In the genomic region with DNA sequence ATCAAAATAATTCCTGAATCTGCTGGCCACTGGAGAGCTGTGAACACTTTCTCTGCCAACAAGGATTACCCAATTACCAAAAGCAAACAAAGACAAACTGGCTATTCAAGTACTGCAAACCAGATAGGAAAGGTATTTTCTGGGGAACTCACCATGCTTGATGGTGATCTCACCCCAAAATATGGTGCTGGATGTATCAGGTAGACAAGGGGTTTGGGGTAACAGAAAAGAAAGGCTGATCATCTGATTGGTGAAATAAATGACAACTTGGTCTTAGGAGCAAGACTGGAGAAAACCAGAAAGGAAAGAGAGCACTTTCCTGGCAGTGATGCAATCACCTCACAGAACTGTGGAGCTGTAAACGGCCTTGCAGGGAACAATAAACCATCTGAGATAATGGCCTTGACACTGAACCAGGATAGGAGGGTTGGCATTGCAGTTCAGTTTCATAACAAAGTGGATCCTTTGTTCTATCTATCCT, we compare ENCODE assay signal across 1 cellular context.
TF ChIP-seq lines count a peak whose summit lies in the region.

No MANE protein-coding gene starts in this region.

TF ChIP-seq in HepG2, 621 proteins besides CTCF, POLR2A, EP300 and RAD21 (continued from another document and continues in another):
- TF ChIP-seq, protein P1, sequence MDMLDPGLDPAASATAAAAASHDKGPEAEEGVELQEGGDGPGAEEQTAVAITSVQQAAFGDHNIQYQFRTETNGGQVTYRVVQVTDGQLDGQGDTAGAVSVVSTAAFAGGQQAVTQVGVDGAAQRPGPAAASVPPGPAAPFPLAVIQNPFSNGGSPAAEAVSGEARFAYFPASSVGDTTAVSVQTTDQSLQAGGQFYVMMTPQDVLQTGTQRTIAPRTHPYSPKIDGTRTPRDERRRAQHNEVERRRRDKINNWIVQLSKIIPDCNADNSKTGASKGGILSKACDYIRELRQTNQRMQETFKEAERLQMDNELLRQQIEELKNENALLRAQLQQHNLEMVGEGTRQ (IDR thresholded peaks at IDR 0.05; ENCODE audit: low read depth, low read length): no peak
- TF ChIP-seq, protein P1 (CRISPR knock-in tag; IDR thresholded peaks at IDR 0.05; ENCODE audit: borderline replicate concordance): no peak
- peak; percentile 87 for TF ChIP-seq KAT8 (CRISPR knock-in tag; IDR thresholded peaks at IDR 0.05)
- TF ChIP-seq ZBTB20 (CRISPR knock-in tag; IDR thresholded peaks at IDR 0.05; ENCODE audit: borderline replicate concordance, low read depth): peak; percentile 69; the same call in 1 of the 2 replicates
- peak; percentile 93 for TF ChIP-seq BCL6 (CRISPR knock-in tag; IDR thresholded peaks at IDR 0.05)
- TF ChIP-seq, protein P2, sequence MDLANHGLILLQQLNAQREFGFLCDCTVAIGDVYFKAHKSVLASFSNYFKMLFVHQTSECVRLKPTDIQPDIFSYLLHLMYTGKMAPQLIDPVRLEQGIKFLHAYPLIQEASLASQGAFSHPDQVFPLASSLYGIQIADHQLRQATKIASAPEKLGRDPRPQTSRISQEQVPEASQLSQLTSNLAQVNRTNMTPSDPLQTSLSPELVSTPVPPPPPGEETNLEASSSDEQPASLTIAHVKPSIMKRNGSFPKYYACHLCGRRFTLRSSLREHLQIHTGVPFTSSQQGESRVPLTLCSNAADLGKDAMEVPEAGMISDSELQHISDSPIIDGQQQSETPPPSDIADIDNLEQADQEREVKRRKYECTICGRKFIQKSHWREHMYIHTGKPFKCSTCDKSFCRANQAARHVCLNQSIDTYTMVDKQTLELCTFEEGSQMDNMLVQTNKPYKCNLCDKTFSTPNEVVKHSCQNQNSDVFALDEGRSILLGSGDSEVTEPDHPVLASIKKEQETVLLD (CRISPR knock-in tag; IDR thresholded peaks at IDR 0.05; ENCODE audit: low read depth): 0 out of 2 replicates have a peak, but pooled peaks have one; percentile 28
- TF ChIP-seq, protein P3, sequence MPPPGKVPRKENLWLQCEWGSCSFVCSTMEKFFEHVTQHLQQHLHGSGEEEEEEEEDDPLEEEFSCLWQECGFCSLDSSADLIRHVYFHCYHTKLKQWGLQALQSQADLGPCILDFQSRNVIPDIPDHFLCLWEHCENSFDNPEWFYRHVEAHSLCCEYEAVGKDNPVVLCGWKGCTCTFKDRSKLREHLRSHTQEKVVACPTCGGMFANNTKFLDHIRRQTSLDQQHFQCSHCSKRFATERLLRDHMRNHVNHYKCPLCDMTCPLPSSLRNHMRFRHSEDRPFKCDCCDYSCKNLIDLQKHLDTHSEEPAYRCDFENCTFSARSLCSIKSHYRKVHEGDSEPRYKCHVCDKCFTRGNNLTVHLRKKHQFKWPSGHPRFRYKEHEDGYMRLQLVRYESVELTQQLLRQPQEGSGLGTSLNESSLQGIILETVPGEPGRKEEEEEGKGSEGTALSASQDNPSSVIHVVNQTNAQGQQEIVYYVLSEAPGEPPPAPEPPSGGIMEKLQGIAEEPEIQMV (CRISPR knock-in tag; IDR thresholded peaks at IDR 0.05; ENCODE audit: low read depth): no peak
- TF ChIP-seq, protein P4, sequence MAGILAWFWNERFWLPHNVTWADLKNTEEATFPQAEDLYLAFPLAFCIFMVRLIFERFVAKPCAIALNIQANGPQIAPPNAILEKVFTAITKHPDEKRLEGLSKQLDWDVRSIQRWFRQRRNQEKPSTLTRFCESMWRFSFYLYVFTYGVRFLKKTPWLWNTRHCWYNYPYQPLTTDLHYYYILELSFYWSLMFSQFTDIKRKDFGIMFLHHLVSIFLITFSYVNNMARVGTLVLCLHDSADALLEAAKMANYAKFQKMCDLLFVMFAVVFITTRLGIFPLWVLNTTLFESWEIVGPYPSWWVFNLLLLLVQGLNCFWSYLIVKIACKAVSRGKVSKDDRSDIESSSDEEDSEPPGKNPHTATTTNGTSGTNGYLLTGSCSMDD (CRISPR knock-in tag; IDR thresholded peaks at IDR 0.05): no peak
- no peak for TF ChIP-seq GLI4 (CRISPR knock-in tag; IDR thresholded peaks at IDR 0.05; ENCODE audit: borderline replicate concordance)
- TF ChIP-seq ZNF546 (CRISPR knock-in tag; conservative IDR thresholded peaks at IDR 0.05): no peak
- TF ChIP-seq SNAPC2 (CRISPR knock-in tag; IDR thresholded peaks at IDR 0.05): 0 out of 2 replicates have a peak, but pooled peaks have one; percentile 73
- peak; percentile 79; the same call in 1 of the 2 replicates for TF ChIP-seq ZNF232 (CRISPR knock-in tag; IDR thresholded peaks at IDR 0.05; ENCODE audit: borderline replicate concordance)
- TF ChIP-seq, protein P5, sequence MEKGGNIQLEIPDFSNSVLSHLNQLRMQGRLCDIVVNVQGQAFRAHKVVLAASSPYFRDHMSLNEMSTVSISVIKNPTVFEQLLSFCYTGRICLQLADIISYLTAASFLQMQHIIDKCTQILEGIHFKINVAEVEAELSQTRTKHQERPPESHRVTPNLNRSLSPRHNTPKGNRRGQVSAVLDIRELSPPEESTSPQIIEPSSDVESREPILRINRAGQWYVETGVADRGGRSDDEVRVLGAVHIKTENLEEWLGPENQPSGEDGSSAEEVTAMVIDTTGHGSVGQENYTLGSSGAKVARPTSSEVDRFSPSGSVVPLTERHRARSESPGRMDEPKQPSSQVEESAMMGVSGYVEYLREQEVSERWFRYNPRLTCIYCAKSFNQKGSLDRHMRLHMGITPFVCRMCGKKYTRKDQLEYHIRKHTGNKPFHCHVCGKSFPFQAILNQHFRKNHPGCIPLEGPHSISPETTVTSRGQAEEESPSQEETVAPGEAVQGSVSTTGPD (CRISPR knock-in tag; IDR thresholded peaks at IDR 0.05): peak; percentile 81
- peak; percentile 94 for TF ChIP-seq HMG20A (CRISPR knock-in tag; IDR thresholded peaks at IDR 0.05; ENCODE audit: borderline replicate concordance)
- TF ChIP-seq, protein P6, sequence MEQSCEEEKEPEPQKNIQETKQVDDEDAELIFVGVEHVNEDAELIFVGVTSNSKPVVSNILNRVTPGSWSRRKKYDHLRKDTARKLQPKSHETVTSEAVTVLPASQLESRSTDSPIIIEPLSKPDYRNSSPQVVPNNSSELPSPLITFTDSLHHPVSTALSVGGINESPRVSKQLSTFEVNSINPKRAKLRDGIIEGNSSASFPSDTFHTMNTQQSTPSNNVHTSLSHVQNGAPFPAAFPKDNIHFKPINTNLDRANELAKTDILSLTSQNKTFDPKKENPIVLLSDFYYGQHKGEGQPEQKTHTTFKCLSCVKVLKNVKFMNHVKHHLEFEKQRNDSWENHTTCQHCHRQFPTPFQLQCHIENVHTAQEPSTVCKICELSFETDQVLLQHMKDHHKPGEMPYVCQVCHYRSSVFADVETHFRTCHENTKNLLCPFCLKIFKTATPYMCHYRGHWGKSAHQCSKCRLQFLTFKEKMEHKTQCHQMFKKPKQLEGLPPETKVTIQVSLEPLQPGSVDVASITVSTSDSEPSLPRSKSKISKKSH (CRISPR knock-in tag; IDR thresholded peaks at IDR 0.05; ENCODE audit: borderline replicate concordance): no peak
- TF ChIP-seq ZNF30 (CRISPR knock-in tag; IDR thresholded peaks at IDR 0.05): no peak
- no peak for TF ChIP-seq SNAI1 (CRISPR knock-in tag; IDR thresholded peaks at IDR 0.05; ENCODE audit: borderline replicate concordance)
- no peak for TF ChIP-seq ZNF781 (CRISPR knock-in tag; IDR thresholded peaks at IDR 0.05; ENCODE audit: borderline replicate concordance, not compliant biosample characterization)
- TF ChIP-seq, protein P7, sequence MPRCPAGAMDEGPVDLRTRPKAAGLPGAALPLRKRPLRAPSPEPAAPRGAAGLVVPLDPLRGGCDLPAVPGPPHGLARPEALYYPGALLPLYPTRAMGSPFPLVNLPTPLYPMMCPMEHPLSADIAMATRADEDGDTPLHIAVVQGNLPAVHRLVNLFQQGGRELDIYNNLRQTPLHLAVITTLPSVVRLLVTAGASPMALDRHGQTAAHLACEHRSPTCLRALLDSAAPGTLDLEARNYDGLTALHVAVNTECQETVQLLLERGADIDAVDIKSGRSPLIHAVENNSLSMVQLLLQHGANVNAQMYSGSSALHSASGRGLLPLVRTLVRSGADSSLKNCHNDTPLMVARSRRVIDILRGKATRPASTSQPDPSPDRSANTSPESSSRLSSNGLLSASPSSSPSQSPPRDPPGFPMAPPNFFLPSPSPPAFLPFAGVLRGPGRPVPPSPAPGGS (CRISPR knock-in tag; IDR thresholded peaks at IDR 0.05): no peak
- no peak for TF ChIP-seq ZNF746 (CRISPR knock-in tag; IDR thresholded peaks at IDR 0.05)
- TF ChIP-seq, protein P8, sequence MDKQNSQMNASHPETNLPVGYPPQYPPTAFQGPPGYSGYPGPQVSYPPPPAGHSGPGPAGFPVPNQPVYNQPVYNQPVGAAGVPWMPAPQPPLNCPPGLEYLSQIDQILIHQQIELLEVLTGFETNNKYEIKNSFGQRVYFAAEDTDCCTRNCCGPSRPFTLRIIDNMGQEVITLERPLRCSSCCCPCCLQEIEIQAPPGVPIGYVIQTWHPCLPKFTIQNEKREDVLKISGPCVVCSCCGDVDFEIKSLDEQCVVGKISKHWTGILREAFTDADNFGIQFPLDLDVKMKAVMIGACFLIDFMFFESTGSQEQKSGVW (CRISPR knock-in tag; IDR thresholded peaks at IDR 0.05; ENCODE audit: borderline replicate concordance): no peak
- TF ChIP-seq, protein P9, sequence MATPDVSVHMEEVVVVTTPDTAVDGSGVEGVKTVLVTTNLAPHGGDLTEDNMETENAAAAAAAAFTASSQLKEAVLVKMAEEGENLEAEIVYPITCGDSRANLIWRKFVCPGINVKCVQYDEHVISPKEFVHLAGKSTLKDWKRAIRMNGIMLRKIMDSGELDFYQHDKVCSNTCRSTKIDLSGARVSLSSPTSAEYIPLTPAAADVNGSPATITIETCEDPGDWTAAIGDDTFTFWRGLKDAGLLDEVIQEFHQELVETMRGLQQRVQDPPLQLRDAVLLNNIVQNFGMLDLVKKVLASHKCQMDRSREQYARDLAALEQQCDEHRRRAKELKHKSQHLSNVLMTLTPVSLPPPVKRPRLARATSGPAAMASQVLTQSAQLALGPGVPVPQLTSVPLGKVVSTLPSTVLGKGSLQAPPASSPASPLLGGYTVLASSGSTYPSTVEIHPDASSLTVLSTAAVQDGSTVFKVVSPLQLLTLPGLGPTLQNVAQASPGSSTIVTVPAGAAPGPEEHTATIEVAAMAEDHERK (CRISPR knock-in tag; IDR thresholded peaks at IDR 0.05; ENCODE audit: low read depth): 0 out of 2 replicates have a peak, but pooled peaks have one; percentile 23
- no peak for TF ChIP-seq REXO4 (CRISPR knock-in tag; IDR thresholded peaks at IDR 0.05; ENCODE audit: borderline replicate concordance)
- no peak for TF ChIP-seq ZNF552 (CRISPR knock-in tag; IDR thresholded peaks at IDR 0.05; ENCODE audit: borderline replicate concordance)
- TF ChIP-seq MAFG (CRISPR knock-in tag; IDR thresholded peaks at IDR 0.05): no peak
- no peak for TF ChIP-seq AGO2 (optimal IDR thresholded peaks at IDR 0.05; ENCODE audit: low read depth, low read length)
- TF ChIP-seq AGO1 (IDR thresholded peaks at IDR 0.05; ENCODE audit: low read depth, low read length, poor library complexity, severe bottlenecking): no peak
- no peak for TF ChIP-seq ZNF605 (CRISPR knock-in tag; IDR thresholded peaks at IDR 0.05)
- TF ChIP-seq, protein P10, sequence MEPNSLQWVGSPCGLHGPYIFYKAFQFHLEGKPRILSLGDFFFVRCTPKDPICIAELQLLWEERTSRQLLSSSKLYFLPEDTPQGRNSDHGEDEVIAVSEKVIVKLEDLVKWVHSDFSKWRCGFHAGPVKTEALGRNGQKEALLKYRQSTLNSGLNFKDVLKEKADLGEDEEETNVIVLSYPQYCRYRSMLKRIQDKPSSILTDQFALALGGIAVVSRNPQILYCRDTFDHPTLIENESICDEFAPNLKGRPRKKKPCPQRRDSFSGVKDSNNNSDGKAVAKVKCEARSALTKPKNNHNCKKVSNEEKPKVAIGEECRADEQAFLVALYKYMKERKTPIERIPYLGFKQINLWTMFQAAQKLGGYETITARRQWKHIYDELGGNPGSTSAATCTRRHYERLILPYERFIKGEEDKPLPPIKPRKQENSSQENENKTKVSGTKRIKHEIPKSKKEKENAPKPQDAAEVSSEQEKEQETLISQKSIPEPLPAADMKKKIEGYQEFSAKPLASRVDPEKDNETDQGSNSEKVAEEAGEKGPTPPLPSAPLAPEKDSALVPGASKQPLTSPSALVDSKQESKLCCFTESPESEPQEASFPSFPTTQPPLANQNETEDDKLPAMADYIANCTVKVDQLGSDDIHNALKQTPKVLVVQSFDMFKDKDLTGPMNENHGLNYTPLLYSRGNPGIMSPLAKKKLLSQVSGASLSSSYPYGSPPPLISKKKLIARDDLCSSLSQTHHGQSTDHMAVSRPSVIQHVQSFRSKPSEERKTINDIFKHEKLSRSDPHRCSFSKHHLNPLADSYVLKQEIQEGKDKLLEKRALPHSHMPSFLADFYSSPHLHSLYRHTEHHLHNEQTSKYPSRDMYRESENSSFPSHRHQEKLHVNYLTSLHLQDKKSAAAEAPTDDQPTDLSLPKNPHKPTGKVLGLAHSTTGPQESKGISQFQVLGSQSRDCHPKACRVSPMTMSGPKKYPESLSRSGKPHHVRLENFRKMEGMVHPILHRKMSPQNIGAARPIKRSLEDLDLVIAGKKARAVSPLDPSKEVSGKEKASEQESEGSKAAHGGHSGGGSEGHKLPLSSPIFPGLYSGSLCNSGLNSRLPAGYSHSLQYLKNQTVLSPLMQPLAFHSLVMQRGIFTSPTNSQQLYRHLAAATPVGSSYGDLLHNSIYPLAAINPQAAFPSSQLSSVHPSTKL (CRISPR knock-in tag; IDR thresholded peaks at IDR 0.05): peak; percentile 99
- TF ChIP-seq TCF7L2 (IDR thresholded peaks at IDR 0.05; ENCODE audit: low read depth, low read length): no peak
- TF ChIP-seq, protein P11, sequence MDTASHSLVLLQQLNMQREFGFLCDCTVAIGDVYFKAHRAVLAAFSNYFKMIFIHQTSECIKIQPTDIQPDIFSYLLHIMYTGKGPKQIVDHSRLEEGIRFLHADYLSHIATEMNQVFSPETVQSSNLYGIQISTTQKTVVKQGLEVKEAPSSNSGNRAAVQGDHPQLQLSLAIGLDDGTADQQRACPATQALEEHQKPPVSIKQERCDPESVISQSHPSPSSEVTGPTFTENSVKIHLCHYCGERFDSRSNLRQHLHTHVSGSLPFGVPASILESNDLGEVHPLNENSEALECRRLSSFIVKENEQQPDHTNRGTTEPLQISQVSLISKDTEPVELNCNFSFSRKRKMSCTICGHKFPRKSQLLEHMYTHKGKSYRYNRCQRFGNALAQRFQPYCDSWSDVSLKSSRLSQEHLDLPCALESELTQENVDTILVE (CRISPR knock-in tag; IDR thresholded peaks at IDR 0.05): peak; percentile 61; the same call in 1 of the 2 replicates
- peak; percentile 26; the same call in 1 of the 2 replicates for TF ChIP-seq DMAP1 (CRISPR knock-in tag; IDR thresholded peaks at IDR 0.05)
- TF ChIP-seq SAP130 (CRISPR knock-in tag; IDR thresholded peaks at IDR 0.05; ENCODE audit: low read depth): peak; percentile 85
- TF ChIP-seq, protein P12, sequence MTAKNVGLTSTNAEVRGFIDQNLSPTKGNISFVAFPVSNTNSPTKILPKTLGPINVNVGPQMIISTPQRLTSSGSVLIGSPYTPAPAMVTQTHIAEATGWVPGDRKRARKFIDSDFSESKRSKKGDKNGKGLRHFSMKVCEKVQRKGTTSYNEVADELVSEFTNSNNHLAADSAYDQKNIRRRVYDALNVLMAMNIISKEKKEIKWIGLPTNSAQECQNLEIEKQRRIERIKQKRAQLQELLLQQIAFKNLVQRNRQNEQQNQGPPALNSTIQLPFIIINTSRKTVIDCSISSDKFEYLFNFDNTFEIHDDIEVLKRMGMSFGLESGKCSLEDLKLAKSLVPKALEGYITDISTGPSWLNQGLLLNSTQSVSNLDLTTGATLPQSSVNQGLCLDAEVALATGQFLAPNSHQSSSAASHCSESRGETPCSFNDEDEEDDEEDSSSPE (CRISPR knock-in tag; IDR thresholded peaks at IDR 0.05): no peak
- no peak for TF ChIP-seq SNRNP70 (IDR thresholded peaks at IDR 0.05; ENCODE audit: low read depth, low read length)
- TF ChIP-seq ARNT (IDR thresholded peaks at IDR 0.05): no peak
- TF ChIP-seq TAF1 (CRISPR knock-in tag; IDR thresholded peaks at IDR 0.05): no peak
